In the genomic region with DNA sequence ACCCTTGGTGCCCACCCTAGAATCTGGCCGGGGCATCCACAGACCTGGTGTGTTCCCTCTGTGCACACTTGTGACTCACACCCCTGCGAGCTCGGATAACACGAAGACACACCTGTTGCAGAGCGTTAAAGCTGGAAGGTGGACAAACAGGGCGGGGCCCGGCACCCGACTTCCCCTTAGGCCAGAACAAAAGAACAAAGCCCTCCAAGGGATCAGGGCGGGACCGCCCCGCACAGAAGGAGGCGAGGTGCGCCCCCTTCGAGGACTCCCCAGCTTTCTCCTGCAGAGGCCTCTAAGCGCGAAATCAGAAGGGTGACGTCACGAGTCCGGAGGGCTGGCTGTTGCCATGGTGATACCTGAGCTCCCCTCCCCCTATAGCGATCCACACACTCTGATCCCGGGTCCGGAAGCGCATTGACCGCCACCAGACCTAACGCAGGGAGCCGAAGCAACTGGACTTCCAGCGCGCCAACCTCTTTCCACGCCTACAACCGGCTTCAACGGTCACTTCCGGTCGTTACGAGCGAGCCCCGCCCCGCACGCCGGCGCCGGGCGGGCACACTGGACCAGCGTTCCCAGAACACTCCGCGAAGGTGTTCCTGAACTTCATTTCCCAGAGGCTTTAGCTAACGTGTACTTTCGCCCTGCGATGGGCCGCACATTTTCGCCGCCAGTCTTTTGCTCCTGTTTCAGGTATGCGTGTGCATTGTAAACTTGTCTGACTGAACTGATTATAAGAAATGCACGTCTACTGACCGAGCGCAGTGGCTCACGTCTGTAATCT, we compare ENCODE assay signal across 8 cellular contexts. TPM values are rescaled to one million over a fixed set of nuclear protein-coding genes. Genes with fewer than 3 reads are reported as not detected.
A peak's percentile ranks its signal among the peaks of the same experiment; 100 is the strongest.
DNase-seq lines count a peak whose midpoint lies in the region; ATAC-seq, FAIRE-seq and TF ChIP-seq lines count a peak whose summit lies in the region.

A gene (minus strand): TSS at position 489 of the 784 bp plus-strand sequence. CDS start 811 bp downstream, outside the sequence.

- TF ChIP-seq POLR2A in H1 (IDR thresholded peaks at IDR 0.05; ENCODE audit: control extremely low read depth in 1 of 2, low read depth in 2 of 2, low read length in 2 of 2), result peak; percentile 52 to 77

- CTCF ChIA-PET in H1 (lab: Charles Lee; ENCODE audit: partially characterized antibody), result interaction anchor here (0.7 to 1.2 kb wide), 5 partner anchors 18 to 234 kb away, joined by 3 to 4 read pairs (median 3); no protein-coding TSS in a partner anchor

- H3K4me2 ChIP-seq in H1 (ENCODE audit: insufficient read depth in 1 of 2, low read depth in 2 of 2, low read length in 2 of 2), result peak within 1 kb of the TSS; percentile 88 to 93
- peak within 1 kb of the TSS; percentile 75 for H3K4me2 ChIP-seq in mesenchymal stem cell (ENCODE audit: low read length, poor library complexity, severe bottlenecking)

- peak within 1 kb of the TSS; percentile 81 for H4K8ac ChIP-seq in H1 (ENCODE audit: extremely low read depth, insufficient read depth, low read length)
- peak within 1 kb of the TSS; percentile 95 for H4K8ac ChIP-seq in mesenchymal stem cell (ENCODE audit: low read length)

- FAIRE-seq in H1 (lab: Jason Lieb, UNC), result peak; percentile 39

- POLR2A ChIA-PET in H1 (lab: Charles Lee; ENCODE audit: partially characterized antibody), result interaction anchor here (0.6 to 2.1 kb wide), 12 partner anchors 11 to 1376 kb away, joined by 3 to 9 read pairs (median 4); a partner anchor contains a TSS

- peaks cover 0 to 3% (median under 1%) of the 10 kb centered on the region in 4 experiments; a peak in 1 of 8 replicates for H3K36me3 ChIP-seq in H1 (ENCODE audit: control insufficient read depth in 2 of 4, insufficient read depth in 4 of 4, low read length in 3 of 4)
- peaks cover 0 to 27% of the 10 kb centered on the region in 2 experiments for H3K36me3 ChIP-seq in mesenchymal stem cell (ENCODE audit: control insufficient read depth in 1 of 2, insufficient read depth in 2 of 2, low read depth in 1 of 2, low read length in 2 of 2)

- no peaks in the 10 kb centered on the region for H3K23me2 ChIP-seq in H1 (ENCODE audit: low read depth, low read length)

- H2BK120ac ChIP-seq in H1 (replicated peaks; ENCODE audit: low read depth, low read length) (no peak within 1 kb of the TSS), mesenchymal stem cell (ENCODE audit: low read depth, low read length) (peak within 1 kb of the TSS; percentile 57)

- peak within 1 kb of the TSS; percentile 96 for H4K5ac ChIP-seq in H1 (ENCODE audit: insufficient read length, low read depth, low read length)

- peak in 1 of 2 experiments; percentile 15; a peak in 1 of 4 replicates for TF ChIP-seq RAD21 in H1 (IDR thresholded peaks at IDR 0.05 in 1 of 2, conservative IDR thresholded peaks at IDR 0.05 in 1 of 2; ENCODE audit: low read depth in 2 of 2, low read length in 2 of 2)

- H3K9ac ChIP-seq in H1 (replicated peaks in 1 of 4; ENCODE audit: extremely low read depth in 1 of 4, low read depth in 3 of 4, low read length in 3 of 4), result peak within 1 kb of the TSS; percentile 82 to 90 (median 86)
- H3K9ac ChIP-seq in mesenchymal stem cell (ENCODE audit: low read length), result peak within 1 kb of the TSS; percentile 92

- H3K4ac ChIP-seq in H1 (replicated peaks; ENCODE audit: insufficient read length, low read depth, low read length) (no peak within 1 kb of the TSS), mesenchymal stem cell (ENCODE audit: low read depth in 1 of 2, low read length in 2 of 2) (peak within 1 kb of the TSS; percentile 53 to 57)

- no peaks in the 10 kb centered on the region for H3K79me1 ChIP-seq in H1 (ENCODE audit: low read depth, low read length)
- H3K79me1 ChIP-seq in mesenchymal stem cell (replicated peaks; ENCODE audit: low read length, poor library complexity, severe bottlenecking), result peaks cover 7% of the 10 kb centered on the region

- H3K56ac ChIP-seq in H1 (replicated peaks; ENCODE audit: insufficient read length, low read depth, low read length), result peak within 1 kb of the TSS; percentile 43

- peak within 1 kb of the TSS; percentile 84 for H3K27ac ChIP-seq in H1 (ENCODE audit: low read depth, low read length)
- peak within 1 kb of the TSS; percentile 77 for H3K27ac ChIP-seq in mesenchymal stem cell (ENCODE audit: low read length, poor library complexity, severe bottlenecking)

- no peaks in the 10 kb centered on the region for H4K20me1 ChIP-seq in H1 (replicated peaks in 1 of 2; ENCODE audit: control insufficient read depth in 1 of 2, insufficient read depth in 2 of 2, low read length in 2 of 2)

- H3K23ac ChIP-seq in H1 (ENCODE audit: insufficient read length) (no peak within 1 kb of the TSS), mesenchymal stem cell (ENCODE audit: low read length in 2 of 2) (peak within 1 kb of the TSS in 1 of 2 experiments; percentile 49)

- DNase-seq in COR-L47 (lab: John Stamatoyannopoulos, UW), result peak; percentile 98
- peak; percentile 98 for DNase-seq in HT1080 (ENCODE audit: low read depth)
- DNase-seq in NOMO-1 treated with DMSO at 0.1 percent for 48 hours (lab: John Stamatoyannopoulos, UW; ENCODE audit: unreplicated experiment), result peak; percentile 94
- DNase-seq in activated CD8-positive, alpha-beta memory T cell treated with anti-CD3 and anti-CD28 coated beads for 48 hours (ENCODE audit: low read depth in 2 of 3, low spot score in 2 of 3), result peak; percentile 68 to 71 (median 70)
- peak; percentile 92 to 98 for DNase-seq in H1 (ENCODE audit: low read depth in 1 of 2, low spot score in 2 of 2)
- peak; percentile 98 for DNase-seq in mesenchymal stem cell
- DNase-seq in stimulated activated CD8-positive, alpha-beta memory T cell treated with anti-CD3 and anti-CD28 coated beads, Interleukin-12 subunit alpha, Interleukin-12 subunit beta, amount 100 ng/mL, for 4 hours (ENCODE audit: low read depth), result peak; percentile 76

- 1% methylated on average over 51 of the region's 56 CpGs; no CpG with 5 or more reads in 1 of the 2 experiments for WGBS in H1 (ENCODE audit: extremely low coverage in 1 of 2, insufficient coverage in 1 of 2, insufficient read length in 1 of 2, insufficient replicate concordance in 2 of 2, low coverage in 1 of 2, low lambda C conversion rate in 2 of 2, missing lambda C conversion rate in 1 of 2), 2 experiments
- under 1% methylated on average over 56 of the region's 56 CpGs for WGBS in mesenchymal stem cell

- H3K18ac ChIP-seq in H1 (ENCODE audit: extremely low read depth, low read length) (peak within 1 kb of the TSS; percentile 51; the same call in 1 of the 2 replicates), mesenchymal stem cell (ENCODE audit: low read depth in 1 of 2, low read length in 2 of 2) (peak within 1 kb of the TSS; percentile 78 to 94)

- no peak within 1 kb of the TSS for H2AK5ac ChIP-seq in H1 (ENCODE audit: low read depth, low read length)
- H2AK5ac ChIP-seq in mesenchymal stem cell (ENCODE audit: low read length, severe bottlenecking), result no peak within 1 kb of the TSS

- peak; percentile 71 for ATAC-seq in GM21360 (IDR thresholded peaks at IDR 0.05; ENCODE audit: unreplicated experiment)

- H2BK20ac ChIP-seq in H1 (ENCODE audit: low read length), result no peak within 1 kb of the TSS

- peaks cover 0 to 2% (median 0%) of the 10 kb centered on the region in 4 experiments; a peak in 2 of 7 replicates for H3K4me1 ChIP-seq in H1 (replicated peaks in 1 of 4; ENCODE audit: control insufficient read depth in 3 of 4, insufficient read depth in 4 of 4, low read length in 3 of 4)
- peaks cover 1% of the 10 kb centered on the region for H3K4me1 ChIP-seq in mesenchymal stem cell (ENCODE audit: control insufficient read depth, insufficient read depth, low read depth, low read length)

- TF ChIP-seq CTCF in H1 (IDR thresholded peaks at IDR 0.05; ENCODE audit: control extremely low read depth in 1 of 3, insufficient read depth in 1 of 3, low read depth in 1 of 3, low read length in 3 of 3), result peak in 1 of 3 experiments; percentile 10; a peak in 1 of 4 replicates

- H2AFZ ChIP-seq in H1 (ENCODE audit: low read length) (peak within 1 kb of the TSS; percentile 94), mesenchymal stem cell (ENCODE audit: low read depth, low read length) (peak within 1 kb of the TSS; percentile 43)

- H2BK12ac ChIP-seq in H1 (ENCODE audit: low read depth, low read length) (peak within 1 kb of the TSS; percentile 7), mesenchymal stem cell (ENCODE audit: low read length in 2 of 2) (no peak within 1 kb of the TSS)

- no peaks in the 10 kb centered on the region for H3K9me3 ChIP-seq in H1 (ENCODE audit: insufficient read depth in 2 of 2, low read depth in 1 of 2, low read length in 1 of 2)
- peaks cover 3% of the 10 kb centered on the region for H3K9me3 ChIP-seq in mesenchymal stem cell (ENCODE audit: control insufficient read depth, low read length)

- H3K27me3 ChIP-seq in H1 (replicated peaks in 1 of 4; ENCODE audit: control insufficient read depth in 3 of 4, extremely low read depth in 1 of 4, insufficient read depth in 3 of 4, low read length in 3 of 4), result peaks cover 0 to 2% (median 0%) of the 10 kb centered on the region in 4 experiments; a peak in 3 of 7 replicates
- H3K27me3 ChIP-seq in mesenchymal stem cell (ENCODE audit: control insufficient read depth in 1 of 2, insufficient read depth in 1 of 2, low read length in 2 of 2), result no peaks in the 10 kb centered on the region

- H4K91ac ChIP-seq in H1 (replicated peaks; ENCODE audit: insufficient read length, low read length) (peak within 1 kb of the TSS; percentile 77), mesenchymal stem cell (ENCODE audit: low read length) (peak within 1 kb of the TSS; percentile 43)

- peaks cover 0 to 11% of the 10 kb centered on the region in 2 experiments; a peak in 2 of 4 replicates for H3K79me2 ChIP-seq in H1 (ENCODE audit: control insufficient read depth in 1 of 2, insufficient read depth in 2 of 2, low read length in 2 of 2)

- H2BK5ac ChIP-seq in H1 (ENCODE audit: low read depth, low read length) (peak within 1 kb of the TSS; percentile 83), mesenchymal stem cell (ENCODE audit: low read depth, low read length, poor library complexity, severe bottlenecking) (no peak within 1 kb of the TSS)

- H2BK15ac ChIP-seq in H1 (ENCODE audit: low read length) (no peak within 1 kb of the TSS; the same call in 1 of the 2 replicates), mesenchymal stem cell (ENCODE audit: low read depth, poor library complexity, severe bottlenecking) (peak within 1 kb of the TSS; percentile 84)

- peak in 1 of 2 experiments; percentile 30; a peak in 1 of 3 replicates for TF ChIP-seq EP300 in H1 (IDR thresholded peaks at IDR 0.05; ENCODE audit: borderline replicate concordance in 1 of 2, low read depth in 2 of 2, low read length in 2 of 2)

- H3K4me3 ChIP-seq in H1 (ENCODE audit: extremely low read depth in 1 of 4, insufficient read depth in 2 of 4, low read depth in 3 of 4, low read length in 4 of 4) (peak within 1 kb of the TSS; percentile 78 to 96 (median 82)), mesenchymal stem cell (ENCODE audit: insufficient read depth in 1 of 2, low read depth in 1 of 2, low read length in 2 of 2) (peak within 1 kb of the TSS; percentile 79 to 90)

- H3K14ac ChIP-seq in H1 (ENCODE audit: insufficient read length), result no peak within 1 kb of the TSS
- peak within 1 kb of the TSS in 1 of 2 experiments; percentile 21 for H3K14ac ChIP-seq in mesenchymal stem cell (ENCODE audit: low read length in 2 of 2)

RNA-seq across cellular contexts. Expression of the gene that starts here (rescaled TPM):
- 3.5 and 5.5 TPM in 2 replicates for total RNA-seq in HT1080 (2014; rRNA removed; shearing (Covaris generic))
- 2.5 and 3.3 TPM in 2 replicates for polyA plus RNA-seq in HT1080 (2015; cell fraction: cytosol; rRNA removed)
- 4.0 and 4.1 TPM in 2 replicates for polyA plus RNA-seq in HT1080 (2015; cell fraction: nucleus; rRNA removed)
- 11.7 and 12.3 TPM in 2 replicates for total RNA-seq in H1 (2021; fragmentation: NEBNext Ultra II Directional; extraction: Animal tissue kit (Norgen Biotek cat#: 25700))
- polyA plus RNA-seq in H1 (2011; rRNA removed), result 1.1 and 1.9 TPM in 2 replicates
- 2.4 TPM for polyA plus RNA-seq in H1 (2011; cell fraction: cytosol; rRNA removed)
- 1.1 TPM for polyA plus RNA-seq in H1 (2011; cell fraction: nucleus; rRNA removed)
- polyA plus RNA-seq in H1 (2012, experiment 1 of 2), result 3.1 to 5.6 TPM (median 3.5 TPM) in 4 replicates
- polyA plus RNA-seq in H1 (2012, experiment 2 of 2), result 0.35 TPM
- 8.5 TPM for polyA plus RNA-seq in H1 (2013, experiment 1 of 2)
- polyA plus RNA-seq in H1 (2013, experiment 2 of 2), result 8.1 TPM
- polyA minus RNA-seq in H1 (2011; rRNA and poly(A)+ RNA removed), result 6.3 and 7.7 TPM in 2 replicates
- 5.1 TPM for polyA minus RNA-seq in H1 (2011; cell fraction: cytosol; rRNA and poly(A)+ RNA removed)
- polyA minus RNA-seq in H1 (2011; cell fraction: nucleus; rRNA and poly(A)+ RNA removed), result 11.6 TPM
- polyA plus RNA-seq in mesenchymal stem cell (2013, experiment 1 of 2), result 5.0 TPM
- 5.2 TPM for polyA plus RNA-seq in mesenchymal stem cell (2013, experiment 2 of 2)

Comparison
In these comparisons a context has a peak if more than half of its experiments do, and no peak if none do; other contexts are left out.
1. Peak in every context shown above with its lines: DNase-seq, ATAC-seq, H3K4me3 ChIP-seq and H3K27ac ChIP-seq.